In the genomic region with DNA sequence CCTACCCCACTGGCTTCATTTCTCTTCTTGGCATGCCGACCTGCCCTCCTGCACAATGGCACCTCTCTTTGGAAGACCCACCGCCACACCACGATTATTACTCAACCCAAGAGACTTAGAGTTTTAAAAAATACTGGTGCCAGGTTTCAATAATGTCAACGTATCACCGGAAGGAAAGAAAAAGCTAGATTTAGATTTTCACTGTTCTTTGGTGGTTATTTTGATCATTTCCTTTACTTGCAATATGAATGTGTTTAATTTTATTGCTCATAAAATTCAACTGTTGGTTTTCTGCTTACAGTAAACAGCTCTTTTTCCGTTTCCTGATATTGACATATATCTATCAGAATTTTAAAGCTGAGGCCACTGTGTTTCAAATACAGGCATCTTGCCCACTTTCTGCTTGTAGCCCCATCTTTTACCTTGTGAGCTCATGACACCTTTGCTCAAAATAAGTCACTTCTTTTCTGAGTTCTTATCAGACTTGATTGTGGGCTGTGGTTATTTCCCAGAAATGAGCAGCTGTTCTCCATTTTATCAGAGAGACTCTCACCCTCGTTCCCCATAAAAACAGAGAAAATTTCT, we compare ENCODE assay signal across 11 cellular contexts.
DNase-seq lines count a peak whose midpoint lies in the region; ATAC-seq and TF ChIP-seq lines count a peak whose summit lies in the region.
"Had no signal": no experiment of that assay in that cellular context is flagged by ENCODE, and none has a peak within 500 bp of the region (broad histone marks: within the 10 kb centered on the region; RNA-seq: fewer than 3 reads in every experiment).

No MANE protein-coding gene starts in this region.

- H3K27ac Mint-ChIP-seq in activated naive CD4-positive, alpha-beta T cell treated with anti-CD3 and anti-CD28 coated beads, Interleukin-2, amount 10 ng/mL, durations not matched to agents 7 days and 5 days: peak overlapping the region; percentile 100

- TF ChIP-seq CTCF in cardiac muscle cell (IDR thresholded peaks at IDR 0.05; ENCODE audit: low read depth, low read length): no peak
- no peak for TF ChIP-seq CTCF in mucosa of descending colon (IDR thresholded peaks at IDR 0.05)

- intact Hi-C loops in left cardiac atrium (cut with DNase I) (no loop called here), mucosa of descending colon (cut with DNase I, micrococcal nuclease) (no loop called here)

- H3K4me3 ChIP-seq in cardiac muscle cell: no peak overlapping the region
- H3K4me3 ChIP-seq in mucosa of descending colon: no peak overlapping the region

- H3K4me1 Mint-ChIP-seq in activated naive CD4-positive, alpha-beta T cell treated with anti-CD3 and anti-CD28 coated beads, Interleukin-2, amount 10 ng/mL, durations not matched to agents 7 days and 5 days: peaks cover 66% of the 10 kb centered on the region

- no peaks in the 10 kb centered on the region for H3K27me3 ChIP-seq in cardiac muscle cell
- H3K27me3 ChIP-seq: BE2C had no signal

- DNase-seq in cardiac muscle cell (ENCODE audit: low read depth in 1 of 2, low spot score in 1 of 2) (peak in 1 of 2 donors; percentile 16), left cardiac atrium (no peak), mucosa of descending colon (no peak), AG08396 (ENCODE audit: low spot score) (no peak), globus pallidus (ENCODE audit: low spot score) (no peak)
- peak; percentile 45 for DNase-seq in activated naive CD4-positive, alpha-beta T cell treated with anti-CD3 and anti-CD28 coated beads, Interleukin-2, amount 10 ng/mL, durations not matched to agents 7 days and 5 days
- DNase-seq: BE2C, NCI-H1436 treated with DMSO at 0.1 percent for 48 hours had no signal

- H3K27me3 Mint-ChIP-seq in activated naive CD4-positive, alpha-beta T cell treated with anti-CD3 and anti-CD28 coated beads, Interleukin-2, amount 10 ng/mL, durations not matched to agents 7 days and 5 days: no peaks in the 10 kb centered on the region
- H3K27me3 Mint-ChIP-seq: progenitor cell of endocrine pancreas had no signal

- ATAC-seq in left cardiac atrium: no peak
- peak; percentile 5 for ATAC-seq in mucosa of descending colon
- no peak for ATAC-seq in GM21576 (IDR thresholded peaks at IDR 0.05; ENCODE audit: unreplicated experiment)
- ATAC-seq in GM19328 (IDR thresholded peaks at IDR 0.05; ENCODE audit: unreplicated experiment): no peak

- H3K9me3 ChIP-seq in cardiac muscle cell (ENCODE audit: low read depth): no peaks in the 10 kb centered on the region
- no peaks in the 10 kb centered on the region for H3K9me3 ChIP-seq in mucosa of descending colon
- H3K9me3 ChIP-seq: BE2C had no signal

- peak overlapping the region; percentile 97 for H3K4me3 Mint-ChIP-seq in activated naive CD4-positive, alpha-beta T cell treated with anti-CD3 and anti-CD28 coated beads, Interleukin-2, amount 10 ng/mL, durations not matched to agents 7 days and 5 days

- H3K36me3 Mint-ChIP-seq in activated naive CD4-positive, alpha-beta T cell treated with anti-CD3 and anti-CD28 coated beads, Interleukin-2, amount 10 ng/mL, durations not matched to agents 7 days and 5 days: peaks cover 13% of the 10 kb centered on the region

- peak overlapping the region; percentile 86 for H3K27ac ChIP-seq in cardiac muscle cell

- peaks cover 22% of the 10 kb centered on the region for H3K4me1 ChIP-seq in cardiac muscle cell (ENCODE audit: low read depth)
- peaks cover 8% of the 10 kb centered on the region for H3K4me1 ChIP-seq in mucosa of descending colon (ENCODE audit: low read depth)
- H3K4me1 ChIP-seq: BE2C had no signal

- H3K36me3 ChIP-seq in cardiac muscle cell: no peaks in the 10 kb centered on the region
- H3K36me3 ChIP-seq in mucosa of descending colon (ENCODE audit: low read depth): no peaks in the 10 kb centered on the region
- H3K36me3 ChIP-seq: BE2C had no signal

- H3K9me3 Mint-ChIP-seq in activated naive CD4-positive, alpha-beta T cell treated with anti-CD3 and anti-CD28 coated beads, Interleukin-2, amount 10 ng/mL, durations not matched to agents 7 days and 5 days: no peaks in the 10 kb centered on the region

- CTCF ChIA-PET in activated naive CD4-positive, alpha-beta T cell treated with anti-CD3 and anti-CD28 coated beads, Interleukin-2, amount 10 ng/mL, durations not matched to agents 7 days and 5 days (lab: Charles Lee): interaction anchor here (0.8 to 6.2 kb wide), 10 partner anchors 10 to 160 kb away, joined by 3 to 39 read pairs (median 4); no protein-coding TSS in a partner anchor
